In the genomic region with DNA sequence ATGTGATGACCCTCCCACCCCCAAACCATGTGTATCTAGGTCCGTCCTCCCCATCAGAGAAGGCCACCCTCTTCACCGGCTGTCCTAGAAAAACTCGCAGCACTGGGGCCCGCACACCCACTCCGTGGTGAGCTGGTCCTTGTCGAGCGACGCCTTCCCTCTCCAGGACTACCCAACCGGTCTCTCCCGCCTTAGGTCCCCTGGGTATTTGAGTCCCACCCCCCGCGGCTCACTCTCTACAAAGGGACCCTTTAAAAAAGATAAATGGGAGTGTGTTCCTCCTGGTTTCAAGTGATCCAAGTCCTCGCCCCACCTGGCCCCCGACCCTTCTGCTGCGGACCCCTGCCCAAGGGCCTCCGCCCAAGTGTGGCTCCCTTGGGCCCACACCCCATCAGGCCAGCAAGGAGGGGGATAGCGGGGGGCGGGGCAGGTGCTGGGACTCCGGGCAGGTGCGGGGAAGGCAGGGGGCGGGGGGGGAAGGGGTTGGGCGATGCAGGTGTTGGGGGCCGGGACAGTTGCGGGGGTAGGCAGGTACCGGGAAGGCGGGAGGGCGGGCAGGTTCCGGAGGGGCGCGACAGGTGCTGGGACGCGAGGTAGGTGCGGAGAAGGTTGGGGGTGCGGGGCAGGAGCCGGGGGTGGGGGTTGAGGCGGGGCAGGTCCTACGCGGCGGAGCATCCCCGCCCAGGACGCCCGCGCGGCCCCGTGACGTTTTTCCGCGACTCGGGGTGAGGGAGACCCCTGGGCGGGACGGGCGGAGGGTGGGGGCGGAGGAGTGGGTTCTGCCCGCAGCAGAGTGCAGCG, we compare ENCODE assay signal across 8 cellular contexts. TPM values are rescaled to one million over a fixed set of nuclear protein-coding genes. Genes with fewer than 3 reads are reported as not detected.
DNase-seq lines count a peak whose midpoint lies in the region; ATAC-seq and TF ChIP-seq lines count a peak whose summit lies in the region.

No MANE protein-coding gene starts in this region.

- DNase-seq in COR-L47 (lab: John Stamatoyannopoulos, UW) (no peak), posterior cingulate gyrus (no peak), NCI-H526 treated with DMSO at 0.1 percent for 48 hours (lab: John Stamatoyannopoulos, UW) (no peak)

- no peak for TF ChIP-seq CTCF in Loucy (conservative IDR thresholded peaks at IDR 0.05; ENCODE audit: low read length)
- no peak for TF ChIP-seq CTCF in neutrophil (IDR thresholded peaks at IDR 0.05)

- H3K79me2 ChIP-seq in Loucy (ENCODE audit: insufficient read depth, low read length) = peaks cover 17% of the 10 kb centered on the region

- H3K4me2 ChIP-seq in BLaER1 treated with 17β-estradiol and CSF1 and Interleukin-3, amounts not matched to agents 10 nM and 100 nM = peak overlapping the region; percentile 53 to 85 (median 75)
- H3K4me2 ChIP-seq in Loucy (ENCODE audit: low read depth, low read length, poor library complexity, severe bottlenecking) = peak overlapping the region; percentile 34

- no peak overlapping the region for H2AFZ ChIP-seq in Loucy (ENCODE audit: low read length)

- intact Hi-C loops in posterior cingulate gyrus (cut with DNase I) = loop anchor here (2.0 kb wide), 1 partner anchor 14 kb away; a partner anchor contains a TSS

- 0 out of 2 replicates have a peak, but pooled peaks cover 2% of the 10 kb centered on the region for H3F3A ChIP-seq in Loucy (ENCODE audit: low read depth)

- peaks cover 24 to 40% (median 32%) of the 10 kb centered on the region in 11 experiments; a peak in 20 of 22 replicates for H4K20me1 ChIP-seq in BLaER1 treated with 17β-estradiol and CSF1 and Interleukin-3, amounts not matched to agents 10 nM and 100 nM
- peaks cover 15% of the 10 kb centered on the region for H4K20me1 ChIP-seq in Loucy (ENCODE audit: insufficient read depth, low read length, poor library complexity, severe bottlenecking)

- 21 to 22% methylated on average over 55 of the region's 55 CpGs for WGBS in ectodermal cell, 2 experiments

- H3K27me3 ChIP-seq in BLaER1 treated with 17β-estradiol and CSF1 and Interleukin-3, amounts not matched to agents 10 nM and 100 nM = no peaks in the 10 kb centered on the region
- H3K27me3 ChIP-seq in Loucy (ENCODE audit: insufficient read depth, low read length, poor library complexity, severe bottlenecking) = no peaks in the 10 kb centered on the region
- H3K27me3 ChIP-seq in ectodermal cell (ENCODE audit: control insufficient read depth, insufficient read depth, low read length, poor library complexity, severe bottlenecking) = peaks cover 25% of the 10 kb centered on the region
- H3K27me3 ChIP-seq in neutrophil = no peaks in the 10 kb centered on the region

- peak overlapping the region in 3 of 11 experiments; percentile 18 to 29 (median 26); a peak in 3 of 22 replicates for H3K9ac ChIP-seq in BLaER1 treated with 17β-estradiol and CSF1 and Interleukin-3, amounts not matched to agents 10 nM and 100 nM
- H3K9ac ChIP-seq in Loucy (ENCODE audit: low read depth, low read length, poor library complexity, severe bottlenecking) = no peak overlapping the region

- peaks cover 61 to 68% (median 64%) of the 10 kb centered on the region in 10 experiments for H3K4me1 ChIP-seq in BLaER1 treated with 17β-estradiol and CSF1 and Interleukin-3, amounts not matched to agents 10 nM and 100 nM
- H3K4me1 ChIP-seq in Loucy (ENCODE audit: insufficient read depth, low read length, poor library complexity, severe bottlenecking) = peaks cover 27% of the 10 kb centered on the region
- H3K4me1 ChIP-seq in ectodermal cell (ENCODE audit: control insufficient read depth, insufficient read depth, low read length) = peaks cover 14% of the 10 kb centered on the region
- peaks cover 47 to 56% of the 10 kb centered on the region in 2 experiments for H3K4me1 ChIP-seq in neutrophil (ENCODE audit: control insufficient read depth in 1 of 2, insufficient read depth in 1 of 2, low read depth in 1 of 2, low read length in 1 of 2)

- H3K9me2 ChIP-seq in Loucy (replicated peaks; ENCODE audit: low read depth, low read length) = no peaks in the 10 kb centered on the region

- no peak overlapping the region for H3K27ac ChIP-seq in BLaER1 treated with 17β-estradiol and CSF1 and Interleukin-3, amounts not matched to agents 10 nM and 100 nM
- no peak overlapping the region for H3K27ac ChIP-seq in ectodermal cell (ENCODE audit: insufficient read depth, low read depth, low read length, poor library complexity, severe bottlenecking)
- H3K27ac ChIP-seq in neutrophil = peak overlapping the region; percentile 94

- H3K4me3 ChIP-seq in BLaER1 treated with 17β-estradiol and CSF1 and Interleukin-3, amounts not matched to agents 10 nM and 100 nM = peak overlapping the region in 6 of 10 experiments; percentile 32 to 53 (median 42); a peak in 11 of 20 replicates
- H3K4me3 ChIP-seq in Loucy (ENCODE audit: low read length, poor library complexity, severe bottlenecking) (peak overlapping the region; percentile 29), ectodermal cell (ENCODE audit: insufficient read depth, low read depth, low read length) (peak overlapping the region; percentile 30), neutrophil (ENCODE audit: low read depth in 1 of 2, low read length in 1 of 2) (peak overlapping the region; percentile 38 to 75)

- no peaks in the 10 kb centered on the region for H3K9me3 ChIP-seq in BLaER1 treated with 17β-estradiol and CSF1 and Interleukin-3, amounts not matched to agents 10 nM and 100 nM (replicated peaks in 1 of 11)
- no peaks in the 10 kb centered on the region for H3K9me3 ChIP-seq in Loucy (ENCODE audit: insufficient read depth, low read depth, low read length)
- no peaks in the 10 kb centered on the region for H3K9me3 ChIP-seq in ectodermal cell (ENCODE audit: control insufficient read depth, low read length)
- H3K9me3 ChIP-seq in neutrophil = no peaks in the 10 kb centered on the region

- no peak for ATAC-seq in GM21528 (IDR thresholded peaks at IDR 0.05; ENCODE audit: low FRiP score, unreplicated experiment)

- H3K36me3 ChIP-seq in BLaER1 treated with 17β-estradiol and CSF1 and Interleukin-3, amounts not matched to agents 10 nM and 100 nM = peaks cover 0 to 11% (median 0%) of the 10 kb centered on the region in 11 experiments; a peak in 7 of 22 replicates
- H3K36me3 ChIP-seq in Loucy (ENCODE audit: insufficient read depth, low read length) = no peaks in the 10 kb centered on the region
- H3K36me3 ChIP-seq in ectodermal cell (ENCODE audit: control insufficient read depth, insufficient read depth, low read length) = no peaks in the 10 kb centered on the region
- peaks cover under 1% of the 10 kb centered on the region for H3K36me3 ChIP-seq in neutrophil

RNA-seq across cellular contexts. Expression of a gene that starts 0.9 kb away (rescaled TPM):
- polyA plus RNA-seq in ectodermal cell (2013, experiment 1 of 4) = 22.4 TPM
- polyA plus RNA-seq in ectodermal cell (2013, experiment 2 of 4) = 23.2 TPM
- 22.0 TPM for polyA plus RNA-seq in ectodermal cell (2013, experiment 3 of 4)
- 23.8 TPM for polyA plus RNA-seq in ectodermal cell (2013, experiment 4 of 4)

RNA-seq across cellular contexts. Expression of a gene that starts 14.2 kb away (rescaled TPM):
- 44.6 TPM for polyA plus RNA-seq in ectodermal cell (2013, experiment 1 of 4)
- polyA plus RNA-seq in ectodermal cell (2013, experiment 2 of 4) = 40.6 TPM
- 39.0 TPM for polyA plus RNA-seq in ectodermal cell (2013, experiment 3 of 4)
- polyA plus RNA-seq in ectodermal cell (2013, experiment 4 of 4) = 39.9 TPM

RNA-seq across cellular contexts. Expression of a gene that starts 14.3 kb away (rescaled TPM):
- 109 TPM for polyA plus RNA-seq in ectodermal cell (2013, experiment 1 of 4)
- 113 TPM for polyA plus RNA-seq in ectodermal cell (2013, experiment 2 of 4)
- 72.8 TPM for polyA plus RNA-seq in ectodermal cell (2013, experiment 3 of 4)
- 83.3 TPM for polyA plus RNA-seq in ectodermal cell (2013, experiment 4 of 4)

RNA-seq across cellular contexts. Expression of a gene that starts 25.8 kb away (rescaled TPM):
- 48.3 TPM for polyA plus RNA-seq in ectodermal cell (2013, experiment 1 of 4)
- polyA plus RNA-seq in ectodermal cell (2013, experiment 2 of 4) = 47.9 TPM
- 32.6 TPM for polyA plus RNA-seq in ectodermal cell (2013, experiment 3 of 4)
- polyA plus RNA-seq in ectodermal cell (2013, experiment 4 of 4) = 42.2 TPM

RNA-seq across cellular contexts. Expression of a gene that starts 52.9 kb away (rescaled TPM):
- polyA plus RNA-seq in ectodermal cell (2013, experiment 1 of 4) = 25.0 TPM
- 26.8 TPM for polyA plus RNA-seq in ectodermal cell (2013, experiment 2 of 4)
- polyA plus RNA-seq in ectodermal cell (2013, experiment 3 of 4) = 25.7 TPM
- polyA plus RNA-seq in ectodermal cell (2013, experiment 4 of 4) = 28.4 TPM
